Comparison of ENCODE assay signal across 27 cellular contexts in genomic region chr6:165488624-165489295, GRCh38.
"Had no signal": no experiment of that assay in that cellular context is flagged by ENCODE, and none has a peak within 500 bp of the region (broad histone marks: within the 10 kb centered on the region; RNA-seq: fewer than 3 reads in every experiment).

No MANE protein-coding gene starts in this region.

- H3K4me1 Mint-ChIP-seq: activated B cell treated with CpG ODN at 0.5 μM for 24 hours; activated CD4-positive, alpha-beta T cell treated with anti-CD3 and anti-CD28 coated beads for 36 hours; activated naive CD8-positive, alpha-beta T cell treated with anti-CD3 and anti-CD28 coated beads, Interleukin-2, amount 50 U/mL, for 24 hours; immature natural killer cell; stimulated activated memory B cell treated with anti-CD40 and anti-IgM and Interleukin-4, amounts not matched to agents 10 μg/mL and 1 μg/mL and 100 μg/mL, for 72 hours had no signal

- DNase-seq: activated B cell treated with CpG ODN at 0.5 μM for 24 hours; activated CD4-positive, alpha-beta memory T cell treated with anti-CD3 and anti-CD28 coated beads for 36 hours; activated CD4-positive, alpha-beta T cell treated with anti-CD3 and anti-CD28 coated beads for 36 hours; activated gamma-delta T cell; activated naive CD4-positive, alpha-beta T cell treated with anti-CD3 and anti-CD28 coated beads, Interleukin-2, amount 50 U/mL, for 16 hours; activated naive CD8-positive, alpha-beta T cell treated with anti-CD3 and anti-CD28 coated beads, Interleukin-2, amount 50 U/mL, for 24 hours; body of pancreas; caudate nucleus; dermis blood vessel endothelial cell; effector CD8-positive, alpha-beta T cell; foreskin melanocyte; immature natural killer cell; lower lobe of right lung; mesendoderm; mucosa of descending colon; nephron progenitor cell; nucleus accumbens; sigmoid colon; stimulated activated CD4-positive, alpha-beta T cell treated with anti-CD3 and anti-CD28 coated beads, Interleukin-15, amount 100 ng/mL, for 24 hours; stomach; T1000 had no signal

- H3K27me3 ChIP-seq: body of pancreas, sigmoid colon, stomach, suprapubic skin, tibial nerve had no signal

- H3K4me2 ChIP-seq: smooth muscle cell had no signal

- H3K27ac Mint-ChIP-seq: activated B cell treated with CpG ODN at 0.5 μM for 24 hours; activated CD4-positive, alpha-beta memory T cell treated with anti-CD3 and anti-CD28 coated beads for 36 hours; activated CD4-positive, alpha-beta T cell treated with anti-CD3 and anti-CD28 coated beads for 36 hours; activated naive CD8-positive, alpha-beta T cell treated with anti-CD3 and anti-CD28 coated beads, Interleukin-2, amount 50 U/mL, for 24 hours; immature natural killer cell; nephron progenitor cell; stimulated activated memory B cell treated with anti-CD40 and anti-IgM and Interleukin-4, amounts not matched to agents 10 μg/mL and 1 μg/mL and 100 μg/mL, for 72 hours had no signal

- H3K27ac ChIP-seq: body of pancreas, lower lobe of right lung, sigmoid colon, stomach, suprapubic skin, tibial nerve had no signal

- H3K9me3 ChIP-seq: body of pancreas, lower lobe of right lung, mucosa of descending colon, sigmoid colon, stomach, suprapubic skin had no signal

- H3K36me3 Mint-ChIP-seq: activated CD4-positive, alpha-beta memory T cell treated with anti-CD3 and anti-CD28 coated beads for 36 hours; immature natural killer cell; stimulated activated memory B cell treated with anti-CD40 and anti-IgM and Interleukin-4, amounts not matched to agents 10 μg/mL and 1 μg/mL and 100 μg/mL, for 72 hours had no signal

- H3K27me3 Mint-ChIP-seq: activated B cell treated with CpG ODN at 0.5 μM for 24 hours; activated CD4-positive, alpha-beta memory T cell treated with anti-CD3 and anti-CD28 coated beads for 36 hours; activated naive CD8-positive, alpha-beta T cell treated with anti-CD3 and anti-CD28 coated beads, Interleukin-2, amount 50 U/mL, for 24 hours; stimulated activated memory B cell treated with anti-CD40 and anti-IgM and Interleukin-4, amounts not matched to agents 10 μg/mL and 1 μg/mL and 100 μg/mL, for 72 hours had no signal

- H3K9me3 Mint-ChIP-seq: activated B cell treated with CpG ODN at 0.5 μM for 24 hours; activated naive CD8-positive, alpha-beta T cell treated with anti-CD3 and anti-CD28 coated beads, Interleukin-2, amount 50 U/mL, for 24 hours had no signal

- H3K36me3 ChIP-seq: lower lobe of right lung, sigmoid colon, stomach, suprapubic skin, tibial nerve had no signal

- H3K4me3 Mint-ChIP-seq: activated B cell treated with CpG ODN at 0.5 μM for 24 hours; activated CD4-positive, alpha-beta memory T cell treated with anti-CD3 and anti-CD28 coated beads for 36 hours; activated CD4-positive, alpha-beta T cell treated with anti-CD3 and anti-CD28 coated beads for 36 hours; activated naive CD8-positive, alpha-beta T cell treated with anti-CD3 and anti-CD28 coated beads, Interleukin-2, amount 50 U/mL, for 24 hours; immature natural killer cell; nephron progenitor cell; stimulated activated memory B cell treated with anti-CD40 and anti-IgM and Interleukin-4, amounts not matched to agents 10 μg/mL and 1 μg/mL and 100 μg/mL, for 72 hours had no signal

- ATAC-seq: activated CD4-positive, alpha-beta T cell treated with anti-CD3 and anti-CD28 coated beads for 36 hours; activated naive CD8-positive, alpha-beta T cell treated with anti-CD3 and anti-CD28 coated beads, Interleukin-2, amount 50 U/mL, for 24 hours; body of pancreas; esophagus mucosa; left lobe of liver; lower lobe of right lung; mucosa of descending colon; stimulated activated memory B cell treated with anti-CD40 and anti-IgM and Interleukin-4, amounts not matched to agents 10 μg/mL and 1 μg/mL and 100 μg/mL, for 72 hours had no signal

- H3K4me1 ChIP-seq: lower lobe of right lung, sigmoid colon, stomach, suprapubic skin, tibial nerve had no signal

- H3K4me3 ChIP-seq: body of pancreas, lower lobe of right lung, mucosa of descending colon, sigmoid colon, smooth muscle cell, stomach, suprapubic skin, tibial nerve had no signal
